Comparison of ENCODE assay signal across 28 cellular contexts in genomic region chr2:161031516-161031915, GRCh38.
DNase-seq lines count a peak whose midpoint lies in the region; ATAC-seq and TF ChIP-seq lines count a peak whose summit lies in the region.
"Had no signal": no experiment of that assay in that cellular context is flagged by ENCODE, and none has a peak within 500 bp of the region (broad histone marks: within the 10 kb centered on the region; RNA-seq: fewer than 3 reads in every experiment).

No MANE protein-coding gene starts in this region.

- H3K36me3 ChIP-seq in stomach: no peaks in the 10 kb centered on the region
- H3K36me3 ChIP-seq: cardiac muscle cell, colonic mucosa, pancreas, tibial nerve, WERI-Rb-1 had no signal

- 95 to 99% (median 99%) methylated on average over 3 of the region's 3 CpGs for WGBS in stomach, 5 donors

- no peaks in the 10 kb centered on the region for H3K27me3 ChIP-seq in stomach
- H3K27me3 ChIP-seq: cardiac muscle cell, colonic mucosa, pancreas, tibial nerve had no signal

- no peak for TF ChIP-seq CTCF in HFFc6 (IDR thresholded peaks at IDR 0.05)
- TF ChIP-seq CTCF in MCF 10A (IDR thresholded peaks at IDR 0.05; ENCODE audit: unreplicated experiment): no peak
- TF ChIP-seq CTCF in stomach (IDR thresholded peaks at IDR 0.05): no peak

- H3K9me3 Mint-ChIP-seq in HFFc6 (no peaks in the 10 kb centered on the region), MCF 10A (ENCODE audit: unreplicated experiment) (no peaks in the 10 kb centered on the region)
- H3K9me3 Mint-ChIP-seq: activated T-helper 2 cell treated with anti-CD3 and anti-CD28 coated beads, Interferon-gamma antibody, Interleukin-2, Interleukin-4, amounts not matched to agents 10 μg/mL and 5 μg/mL and 100 μg/mL, durations not matched to agents 14 hours and 24 hours and 36 hours had no signal

- H3K9me3 ChIP-seq in stomach: no peaks in the 10 kb centered on the region
- H3K9me3 ChIP-seq: colonic mucosa, pancreas, tibial nerve had no signal

- H3K27ac ChIP-seq in stomach: peak overlapping the region in 3 of 5 donors; percentile 28 to 59 (median 58)
- H3K27ac ChIP-seq: cardiac muscle cell, colonic mucosa, pancreas, WERI-Rb-1 had no signal

- no peak for DNase-seq in HFFc6
- no peak for DNase-seq in MCF 10A (ENCODE audit: unreplicated experiment)
- DNase-seq in iris pigment epithelial cell (ENCODE audit: low read depth): peak; percentile 91
- no peak for DNase-seq in stomach
- DNase-seq in AG08396 (ENCODE audit: low spot score): no peak
- no peak for DNase-seq in stimulated activated CD4-positive, alpha-beta T cell treated with anti-CD3 and anti-CD28 coated beads, Interleukin-1b, Interleukin-23, amount 100 ng/mL, for 48 hours
- DNase-seq: activated CD4-positive, alpha-beta T cell treated with anti-CD3 and anti-CD28 coated beads for 4 hours; activated T-cell treated with anti-CD3 and anti-CD28 coated beads for 4 hours; C1 segment of cervical spinal cord; colonic mucosa; effector CD8-positive, alpha-beta T cell; foreskin fibroblast; left cardiac atrium; NCI-H1048; NCI-H510A; pancreas; right cardiac atrium; stimulated activated CD4-positive, alpha-beta T cell treated with anti-CD3 and anti-CD28 coated beads, Interleukin-2, amount 100 ng/mL, for 48 hours; stimulated activated naive CD8-positive, alpha-beta T cell treated with anti-CD3 and anti-CD28 coated beads, Interleukin-15, amount 100 ng/mL, for 72 hours; T1000 had no signal

- intact Hi-C loops in MCF 10A (cut with micrococcal nuclease): no loop called here
- intact Hi-C loops in stomach (cut with DNase I; ENCODE audit: low total_unique reads): no loop called here

- no peaks in the 10 kb centered on the region for H3K4me1 ChIP-seq in stomach
- H3K4me1 ChIP-seq: colonic mucosa, pancreas, tibial nerve had no signal

- no TSS peak for BruUV-seq in MCF 10A (replicated peaks; lab: Mats Ljungman, UMichigan)

- H3K27ac Mint-ChIP-seq in HFFc6 (peak overlapping the region; percentile 85; the same call in 1 of the 2 replicates), MCF 10A (ENCODE audit: low read depth, unreplicated experiment) (peak overlapping the region; percentile 84)
- H3K27ac Mint-ChIP-seq: activated naive CD4-positive, alpha-beta T cell treated with anti-CD3 and anti-CD28 coated beads, Interleukin-2, amount 50 U/mL, for 24 hours; activated T-helper 2 cell treated with anti-CD3 and anti-CD28 coated beads, Interferon-gamma antibody, Interleukin-2, Interleukin-4, amounts not matched to agents 10 μg/mL and 5 μg/mL and 100 μg/mL, durations not matched to agents 14 hours and 24 hours and 36 hours; memory B cell; stimulated activated naive CD8-positive, alpha-beta T cell treated with anti-CD3 and anti-CD28 coated beads, Interleukin-15, amount 100 ng/mL, for 72 hours had no signal

- H3K4me1 Mint-ChIP-seq in HFFc6 (ENCODE audit: low read depth) (peaks cover 42% of the 10 kb centered on the region), MCF 10A (ENCODE audit: insufficient read depth, unreplicated experiment) (peaks cover 24% of the 10 kb centered on the region)
- H3K4me1 Mint-ChIP-seq: memory B cell had no signal

- ATAC-seq in GM21390 (IDR thresholded peaks at IDR 0.05; ENCODE audit: unreplicated experiment): no peak
- no peak for ATAC-seq in GM19467 (IDR thresholded peaks at IDR 0.05; ENCODE audit: unreplicated experiment)
- ATAC-seq: stimulated activated naive CD8-positive, alpha-beta T cell treated with anti-CD3 and anti-CD28 coated beads, Interleukin-15, amount 100 ng/mL, for 72 hours had no signal

- CTCF ChIA-PET in MCF 10A (lab: Yijun Ruan, JAX): interaction anchor here (1.5 to 3.2 kb wide), 2 partner anchors 32 to 36 kb away, joined by 5 to 20 read pairs; no protein-coding TSS in a partner anchor

- POLR2A ChIA-PET in MCF 10A (lab: Yijun Ruan, JAX): interaction anchor here (1.0 kb wide), 1 partner anchor 54 kb away, joined by 3 read pairs; no protein-coding TSS in a partner anchor

- no peak for TF ChIP-seq EP300 in stomach (IDR thresholded peaks at IDR 0.05)

- peaks cover 3% of the 10 kb centered on the region; the same call in 1 of the 2 replicates for H3K36me3 Mint-ChIP-seq in HFFc6 (ENCODE audit: low read depth)
- H3K36me3 Mint-ChIP-seq in MCF 10A (ENCODE audit: insufficient read depth, unreplicated experiment): no peaks in the 10 kb centered on the region
- H3K36me3 Mint-ChIP-seq: activated naive CD4-positive, alpha-beta T cell treated with anti-CD3 and anti-CD28 coated beads, Interleukin-2, amount 50 U/mL, for 24 hours had no signal

- TF ChIP-seq POLR2A in stomach (IDR thresholded peaks at IDR 0.05): no peak

- H3K4me3 Mint-ChIP-seq in HFFc6 (no peak overlapping the region), MCF 10A (ENCODE audit: unreplicated experiment) (no peak overlapping the region)
- H3K4me3 Mint-ChIP-seq: activated naive CD4-positive, alpha-beta T cell treated with anti-CD3 and anti-CD28 coated beads, Interleukin-2, amount 50 U/mL, for 24 hours; memory B cell; stimulated activated naive CD8-positive, alpha-beta T cell treated with anti-CD3 and anti-CD28 coated beads, Interleukin-15, amount 100 ng/mL, for 72 hours had no signal

- no peak overlapping the region for H3K4me3 ChIP-seq in stomach
- H3K4me3 ChIP-seq: cardiac muscle cell, colonic mucosa, pancreas, tibial nerve had no signal

- H3K27me3 Mint-ChIP-seq in HFFc6 (ENCODE audit: insufficient read depth): peaks cover 1% of the 10 kb centered on the region; the same call in 1 of the 2 replicates
- no peaks in the 10 kb centered on the region for H3K27me3 Mint-ChIP-seq in MCF 10A (ENCODE audit: insufficient read depth, unreplicated experiment)
- H3K27me3 Mint-ChIP-seq: activated naive CD4-positive, alpha-beta T cell treated with anti-CD3 and anti-CD28 coated beads, Interleukin-2, amount 50 U/mL, for 24 hours; stimulated activated naive CD8-positive, alpha-beta T cell treated with anti-CD3 and anti-CD28 coated beads, Interleukin-15, amount 100 ng/mL, for 72 hours had no signal
